Comparison of ENCODE assay signal across 15 cellular contexts in genomic region chr1:66475940-66476339, GRCh38. TPM values are rescaled to one million over a fixed set of nuclear protein-coding genes. Genes with fewer than 3 reads are reported as not detected.
A peak's percentile ranks its signal among the peaks of the same experiment; 100 is the strongest.
DNase-seq lines count a peak whose midpoint lies in the region; ATAC-seq and TF ChIP-seq lines count a peak whose summit lies in the region.
"Had no signal": no experiment of that assay in that cellular context is flagged by ENCODE, and none has a peak within 500 bp of the region (broad histone marks: within the 10 kb centered on the region; RNA-seq: fewer than 3 reads in every experiment).

No MANE protein-coding gene starts in this region.

- no peak overlapping the region for H3K4me2 ChIP-seq in mesenchymal stem cell (ENCODE audit: low read length, poor library complexity, severe bottlenecking)

- no peak overlapping the region for H3K14ac ChIP-seq in mesenchymal stem cell (ENCODE audit: low read length in 2 of 2)

- ATAC-seq in HG03039 (IDR thresholded peaks at IDR 0.05; ENCODE audit: unreplicated experiment) = no peak

- H3K27me3 ChIP-seq in endodermal cell (ENCODE audit: control insufficient read depth, insufficient read depth, low read length, poor library complexity, severe bottlenecking) (no peaks in the 10 kb centered on the region), mesenchymal stem cell (ENCODE audit: control insufficient read depth in 1 of 2, insufficient read depth in 1 of 2, low read length in 2 of 2) (no peaks in the 10 kb centered on the region), ovary (no peaks in the 10 kb centered on the region)

- peak; percentile 51 for DNase-seq in DMS79 (lab: John Stamatoyannopoulos, UW)
- no peak for DNase-seq in HFFc6
- DNase-seq in endodermal cell = peak; percentile 53
- no peak for DNase-seq in mesenchymal stem cell
- no peak for DNase-seq in stimulated activated naive CD4-positive, alpha-beta T cell treated with Interleukin-2 at 50 U/mL for 16 hours (lab: John Stamatoyannopoulos, UW)
- no peak for DNase-seq in GM03348 (ENCODE audit: low spot score)
- no peak for DNase-seq in ovary
- DNase-seq: C1 segment of cervical spinal cord, DMS 273 treated with DMSO at 0.1 percent for 48 hours, EL, NCI-H2029, NCI-H510A, NCI-H774 had no signal

- no peak overlapping the region for H3K23ac ChIP-seq in mesenchymal stem cell (ENCODE audit: low read length in 2 of 2)

- no peaks in the 10 kb centered on the region; the same call in 1 of the 2 replicates for H3K27me3 Mint-ChIP-seq in HFFc6 (ENCODE audit: insufficient read depth)
- no peaks in the 10 kb centered on the region for H3K27me3 Mint-ChIP-seq in endodermal cell (ENCODE audit: insufficient read depth)

- WGBS in endodermal cell (ENCODE audit: insufficient coverage in 1 of 2, insufficient read length in 1 of 2), 2 experiments = 86 to 100% methylated on average over 1 to 2 of the region's 2 CpGs
- WGBS in mesenchymal stem cell = 85% methylated on average over 2 of the region's 2 CpGs
- WGBS in ovary, 3 donors = 68 to 81% (median 79%) methylated on average over 2 of the region's 2 CpGs

- peak overlapping the region; percentile 40 for H2BK15ac ChIP-seq in mesenchymal stem cell (ENCODE audit: low read depth, poor library complexity, severe bottlenecking)

- H3K4ac ChIP-seq in mesenchymal stem cell (ENCODE audit: low read depth in 1 of 2, low read length in 2 of 2) = no peak overlapping the region

- TF ChIP-seq POLR2A in ovary (IDR thresholded peaks at IDR 0.05) = no peak

- no peak overlapping the region for H3K9ac ChIP-seq in endodermal cell (ENCODE audit: extremely low read depth, low read length, poor library complexity, severe bottlenecking)
- H3K9ac ChIP-seq in mesenchymal stem cell (ENCODE audit: low read length) = no peak overlapping the region

- H3K36me3 ChIP-seq in endodermal cell (ENCODE audit: control insufficient read depth, insufficient read depth, low read length) (no peaks in the 10 kb centered on the region), mesenchymal stem cell (ENCODE audit: control insufficient read depth in 1 of 2, insufficient read depth in 2 of 2, low read depth in 1 of 2, low read length in 2 of 2) (no peaks in the 10 kb centered on the region), ovary (no peaks in the 10 kb centered on the region)

- no peak overlapping the region for H2BK120ac ChIP-seq in mesenchymal stem cell (ENCODE audit: low read depth, low read length)

- no peak overlapping the region for H3K4me3 Mint-ChIP-seq in HFFc6
- no peak overlapping the region for H3K4me3 Mint-ChIP-seq in endodermal cell

- H3K4me3 ChIP-seq in endodermal cell (ENCODE audit: low read length) = no peak overlapping the region
- no peak overlapping the region for H3K4me3 ChIP-seq in mesenchymal stem cell (ENCODE audit: insufficient read depth in 1 of 2, low read depth in 1 of 2, low read length in 2 of 2)
- no peak overlapping the region for H3K4me3 ChIP-seq in ovary
- H3K4me3 ChIP-seq: SK-N-MC had no signal

- H2BK5ac ChIP-seq in mesenchymal stem cell (ENCODE audit: low read depth, low read length, poor library complexity, severe bottlenecking) = no peak overlapping the region

- no peak overlapping the region for H4K91ac ChIP-seq in mesenchymal stem cell (ENCODE audit: low read length)

- no peak overlapping the region for H2BK12ac ChIP-seq in mesenchymal stem cell (ENCODE audit: low read length in 2 of 2)

- H4K8ac ChIP-seq in mesenchymal stem cell (ENCODE audit: low read length) = no peak overlapping the region

- H3K27ac ChIP-seq in endodermal cell (ENCODE audit: low read depth, low read length) (no peak overlapping the region), mesenchymal stem cell (ENCODE audit: low read length, poor library complexity, severe bottlenecking) (no peak overlapping the region), ovary (no peak overlapping the region)
- H3K27ac ChIP-seq: SK-N-MC had no signal

- no peak overlapping the region for H2AFZ ChIP-seq in mesenchymal stem cell (ENCODE audit: low read depth, low read length)

- TF ChIP-seq CTCF in HFFc6 (IDR thresholded peaks at IDR 0.05) = no peak
- no peak for TF ChIP-seq CTCF in endodermal cell (conservative IDR thresholded peaks at IDR 0.05)
- TF ChIP-seq CTCF in ovary (IDR thresholded peaks at IDR 0.05) = no peak

- H3K36me3 Mint-ChIP-seq in HFFc6 (ENCODE audit: low read depth) (peaks cover 40% of the 10 kb centered on the region), endodermal cell (ENCODE audit: low read depth) (no peaks in the 10 kb centered on the region)

- H3K79me1 ChIP-seq in mesenchymal stem cell (replicated peaks; ENCODE audit: low read length, poor library complexity, severe bottlenecking) = no peaks in the 10 kb centered on the region

- intact Hi-C loops in ovary (cut with DNase I) = no loop called here

- H3K18ac ChIP-seq in mesenchymal stem cell (ENCODE audit: low read depth in 1 of 2, low read length in 2 of 2) = no peak overlapping the region

- H3K4me1 ChIP-seq in endodermal cell (ENCODE audit: control insufficient read depth, insufficient read depth, low read length) = no peaks in the 10 kb centered on the region
- H3K4me1 ChIP-seq in mesenchymal stem cell (ENCODE audit: control insufficient read depth, insufficient read depth, low read depth, low read length) = no peaks in the 10 kb centered on the region
- no peaks in the 10 kb centered on the region for H3K4me1 ChIP-seq in ovary (ENCODE audit: insufficient read depth)

- H3K9me3 Mint-ChIP-seq in HFFc6 (peaks cover 19% of the 10 kb centered on the region), endodermal cell (peaks cover 7% of the 10 kb centered on the region)

- H3K4me1 Mint-ChIP-seq in HFFc6 (ENCODE audit: low read depth) = peaks cover 55% of the 10 kb centered on the region
- no peaks in the 10 kb centered on the region for H3K4me1 Mint-ChIP-seq in endodermal cell

- H3K27ac Mint-ChIP-seq in HFFc6 (peak overlapping the region; percentile 92; the same call in 1 of the 2 replicates), endodermal cell (no peak overlapping the region)

- H3K9me3 ChIP-seq in endodermal cell (ENCODE audit: control insufficient read depth, low read length) (no peaks in the 10 kb centered on the region), mesenchymal stem cell (ENCODE audit: control insufficient read depth, low read length) (peaks cover 9% of the 10 kb centered on the region), ovary (no peaks in the 10 kb centered on the region)

- no peak for TF ChIP-seq EP300 in ovary (IDR thresholded peaks at IDR 0.05)

- no peak overlapping the region for H2AK5ac ChIP-seq in mesenchymal stem cell (ENCODE audit: low read length, severe bottlenecking)

RNA-seq across cellular contexts. Expression of gene SGIP1, which starts 58.0 kb away (rescaled TPM):
- 10 to 100 TPM; 53.3 to 72.0 (median 57.9) TPM for total RNA-seq in HFFc6 (2021; fragmentation: NEBNext Ultra II Directional; extraction: Animal tissue kit (Norgen Biotek cat#: 25700))
- total RNA-seq in endodermal cell (1 to 10 TPM; 3.8 to 9.4 TPM), ovary (1 to 10 TPM in 6 of 7 donors, under 1 TPM in 1; 0.91 to 4.5 (median 3.3) TPM)
- 6.1 TPM for polyA plus RNA-seq in endodermal cell (2013, experiment 1 of 2)
- 5.3 TPM for polyA plus RNA-seq in endodermal cell (2013, experiment 2 of 2)
- polyA plus RNA-seq in mesenchymal stem cell (2013, experiment 1 of 2) = 104 TPM
- 103 TPM for polyA plus RNA-seq in mesenchymal stem cell (2013, experiment 2 of 2)
- polyA plus RNA-seq in ovary = 1 to 10 TPM; 1.5 to 7.0 TPM

Comparison
In these comparisons a context has a peak if more than half of its experiments do, and no peak if none do; other contexts are left out.
1. DNase-seq: peak in DMS79 (single experiment) and endodermal cell (single experiment); none in HFFc6 (single experiment), mesenchymal stem cell (single experiment), stimulated activated naive CD4-positive, alpha-beta T cell treated with Interleukin-2 at 50 U/mL for 16 hours (single experiment), GM03348 (single experiment) and ovary (0 of 5).
2. RNA of gene SGIP1, which starts 58.0 kb away (total RNA-seq): 53.3 to 72.0 TPM in HFFc6; 3.8 to 9.4 TPM in endodermal cell and 0.91 to 4.5 TPM in ovary; every median in the first group is over 4 times any median in the second.